Comparison of ENCODE assay signal across 8 cellular contexts in the genomic region with DNA sequence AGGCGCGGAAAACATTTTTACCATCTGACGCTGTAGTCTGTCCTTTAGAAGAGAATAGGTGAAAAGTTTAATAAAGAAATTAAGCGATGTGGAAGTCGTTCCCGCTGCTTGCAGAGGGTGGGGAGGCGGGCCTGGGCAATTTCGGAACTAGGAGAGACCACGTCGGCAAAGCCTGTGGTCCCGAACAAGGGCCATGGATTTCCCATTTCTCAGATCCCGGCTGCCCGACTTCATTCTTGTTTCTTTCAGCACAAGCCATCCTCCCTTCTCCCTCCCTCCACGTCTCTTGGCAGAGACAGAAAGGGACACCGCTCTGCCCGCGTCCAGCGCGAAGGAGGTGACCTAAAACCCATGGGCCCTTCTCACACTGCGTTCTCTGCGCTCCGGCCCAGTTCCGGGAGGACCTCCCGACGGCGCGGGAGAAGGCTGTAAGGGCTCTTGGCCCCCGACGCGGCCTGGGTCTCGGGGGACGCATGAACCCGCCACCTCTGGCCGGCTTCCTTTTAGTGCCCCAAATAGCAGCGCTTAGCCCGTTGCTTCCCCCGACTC. TPM values are rescaled to one million over a fixed set of nuclear protein-coding genes. Genes with fewer than 3 reads are reported as not detected.
DNase-seq lines count a peak whose midpoint lies in the region; ATAC-seq and TF ChIP-seq lines count a peak whose summit lies in the region.

No MANE protein-coding gene starts in this region.

- peaks cover 28% of the 10 kb centered on the region for H3K4me1 Mint-ChIP-seq in activated T-helper 17 cell treated with anti-CD3 and anti-CD28 coated beads, Interleukin-2, amount 50 U/mL, for 72 hours

- H3K27ac Mint-ChIP-seq in activated T-helper 17 cell treated with anti-CD3 and anti-CD28 coated beads, Interleukin-2, amount 50 U/mL, for 72 hours, result peak overlapping the region; percentile 63

- TF ChIP-seq CTCF in HCT116 (IDR thresholded peaks at IDR 0.05 in 2 of 3, conservative IDR thresholded peaks at IDR 0.05 in 1 of 3; ENCODE audit: borderline replicate concordance in 1 of 3, insufficient read depth in 1 of 3, low read depth in 2 of 3, low read length in 2 of 3) (no peak), left ventricle myocardium inferior (IDR thresholded peaks at IDR 0.05; ENCODE audit: borderline replicate concordance) (no peak), gastrocnemius medialis (IDR thresholded peaks at IDR 0.05 in 4 of 5, conservative IDR thresholded peaks at IDR 0.05 in 1 of 5) (no peak)

- BruUV-seq in HCT116 (replicated peaks; lab: Mats Ljungman, UMichigan), result no TSS peak

- H3K9me3 ChIP-seq in HCT116 (ENCODE audit: control insufficient read depth in 1 of 2, insufficient read depth in 1 of 2, low read depth in 1 of 2, low read length in 2 of 2) (no peaks in the 10 kb centered on the region), left ventricle myocardium inferior (replicated peaks) (no peaks in the 10 kb centered on the region), gastrocnemius medialis (no peaks in the 10 kb centered on the region)

- TF ChIP-seq POLR2A in HCT116 (IDR thresholded peaks at IDR 0.05; ENCODE audit: borderline replicate concordance, extremely low read depth, insufficient read depth, insufficient read length), result no peak
- TF ChIP-seq POLR2A in gastrocnemius medialis (IDR thresholded peaks at IDR 0.05), result no peak

- peaks cover 24% of the 10 kb centered on the region for H3K79me2 ChIP-seq in HCT116 (ENCODE audit: insufficient read depth, low read length)

- POLR2A ChIA-PET in HCT116 (lab: Charles Lee), result no interaction called here

- H3K4me3 ChIP-seq in HCT116 (replicated peaks in 1 of 2; ENCODE audit: low read depth in 1 of 2, low read length in 2 of 2), result peak overlapping the region in 1 of 2 experiments; percentile 56; a peak in 3 of 4 replicates
- peak overlapping the region; percentile 92 for H3K4me3 ChIP-seq in left ventricle myocardium inferior
- peak overlapping the region; percentile 53 to 98 (median 82) for H3K4me3 ChIP-seq in gastrocnemius medialis

- H3K27me3 ChIP-seq in HCT116 (ENCODE audit: insufficient read depth, low read length) (no peaks in the 10 kb centered on the region), left ventricle myocardium inferior (ENCODE audit: low read depth) (peaks cover 52% of the 10 kb centered on the region), gastrocnemius medialis (peaks cover 0 to 5% (median 0%) of the 10 kb centered on the region in 3 donors)

- H3K36me3 ChIP-seq in HCT116 (ENCODE audit: control insufficient read depth in 1 of 2, insufficient read depth in 2 of 2, low read length in 2 of 2) (no peaks in the 10 kb centered on the region), left ventricle myocardium inferior (no peaks in the 10 kb centered on the region), gastrocnemius medialis (no peaks in the 10 kb centered on the region)

- peak overlapping the region; percentile 90 for H3K4me3 Mint-ChIP-seq in activated T-helper 17 cell treated with anti-CD3 and anti-CD28 coated beads, Interleukin-2, amount 50 U/mL, for 72 hours

- H3K9ac ChIP-seq in HCT116 (ENCODE audit: low read length), result peak overlapping the region; percentile 43

- H2AFZ ChIP-seq in HCT116 (ENCODE audit: low read depth, low read length, poor library complexity, severe bottlenecking), result peak overlapping the region; percentile 40

- RAD21 ChIA-PET in HCT116 (lab: Charles Lee; ENCODE audit: low non-redundant PET in 1 of 2, low total read pairs in 2 of 2, uncharacterized antibody in 2 of 2, unreplicated experiment in 2 of 2), result no interaction called here

- intact Hi-C loops in HCT116 (cut with micrococcal nuclease), result loop anchor here (5.0 kb wide), 1 partner anchor 441 kb away; a partner anchor contains a TSS
- intact Hi-C loops in left ventricle myocardium inferior (cut with micrococcal nuclease), result no loop called here
- intact Hi-C loops in gastrocnemius medialis (cut with DNase I; ENCODE audit: low total_unique reads), result no loop called here

- peaks cover 22% of the 10 kb centered on the region for H3K36me3 Mint-ChIP-seq in activated T-helper 17 cell treated with anti-CD3 and anti-CD28 coated beads, Interleukin-2, amount 50 U/mL, for 72 hours (ENCODE audit: low read depth)

- no peaks in the 10 kb centered on the region for H3K9me3 Mint-ChIP-seq in activated T-helper 17 cell treated with anti-CD3 and anti-CD28 coated beads, Interleukin-2, amount 50 U/mL, for 72 hours

- no peak for TF ChIP-seq RAD21 in HCT116 (IDR thresholded peaks at IDR 0.05; ENCODE audit: low read depth)

- no peak for ATAC-seq in HCT116
- ATAC-seq in activated T-helper 17 cell treated with anti-CD3 and anti-CD28 coated beads, Interleukin-2, amount 50 U/mL, for 72 hours (replicated peaks), result no peak
- ATAC-seq in gastrocnemius medialis, result no peak
- no peak for ATAC-seq in HG03457 (IDR thresholded peaks at IDR 0.05; ENCODE audit: unreplicated experiment)

- peaks cover 5% of the 10 kb centered on the region; the same call in 1 of the 2 replicates for H4K20me1 ChIP-seq in HCT116 (ENCODE audit: insufficient read depth)

- DNase-seq in HCT116 (ENCODE audit: low read depth, low spot score) (no peak), left ventricle myocardium inferior (peak; percentile 28), gastrocnemius medialis (no peak), occipital lobe (lab: John Stamatoyannopoulos, UW) (no peak), mucosa of gallbladder (ENCODE audit: low spot score) (no peak), D341Med (ENCODE audit: low spot score) (no peak)

- peak overlapping the region; percentile 78 for H3K4me2 ChIP-seq in HCT116 (ENCODE audit: low read length)

- H3K9me2 ChIP-seq in HCT116 (ENCODE audit: insufficient read depth), result no peaks in the 10 kb centered on the region

- H3K27ac ChIP-seq in HCT116 (ENCODE audit: low read depth, low read length) (peak overlapping the region; percentile 52), left ventricle myocardium inferior (replicated peaks) (peak overlapping the region; percentile 50), gastrocnemius medialis (peak overlapping the region; percentile 1 to 51 (median 14))

- peaks cover 19% of the 10 kb centered on the region for H3K27me3 Mint-ChIP-seq in activated T-helper 17 cell treated with anti-CD3 and anti-CD28 coated beads, Interleukin-2, amount 50 U/mL, for 72 hours

- CTCF ChIA-PET in HCT116 (lab: Charles Lee), result interaction anchor here (1.5 to 1.6 kb wide), 2 partner anchors 22 to 310 kb away, joined by 4 read pairs; no protein-coding TSS in a partner anchor

- H3K4me1 ChIP-seq in HCT116 (ENCODE audit: control insufficient read depth in 1 of 2, insufficient read depth in 2 of 2, low read length in 2 of 2), result peaks cover 31 to 59% of the 10 kb centered on the region in 2 experiments
- H3K4me1 ChIP-seq in left ventricle myocardium inferior, result peaks cover 63% of the 10 kb centered on the region
- peaks cover 21 to 22% of the 10 kb centered on the region in 2 donors for H3K4me1 ChIP-seq in gastrocnemius medialis

- in situ Hi-C loops in gastrocnemius medialis (cut with MboI; ENCODE audit: low sequenced_read_pairs in 4 of 4), result loop anchor here (10.0 to 25.0 kb wide), 3 partner anchors 569 to 594 kb away; no protein-coding TSS in a partner anchor

TF ChIP-seq in HCT116, 20 proteins besides CTCF, POLR2A, EP300 and RAD21 (continues in another document):
- no peak for TF ChIP-seq CEBPB (IDR thresholded peaks at IDR 0.05; ENCODE audit: low read depth)
- no peak for TF ChIP-seq YY1 (IDR thresholded peaks at IDR 0.05; ENCODE audit: extremely low read depth, insufficient replicate concordance, low read depth, low read length)
- TF ChIP-seq ELF1 (IDR thresholded peaks at IDR 0.05; ENCODE audit: borderline replicate concordance, low read depth), result no peak
- no peak for TF ChIP-seq EZH2phosphoT487 (IDR thresholded peaks at IDR 0.05; ENCODE audit: borderline replicate concordance)
- no peak for TF ChIP-seq ZNF274 (IDR thresholded peaks at IDR 0.05; ENCODE audit: low read depth, low read length)
- TF ChIP-seq, protein P1, sequence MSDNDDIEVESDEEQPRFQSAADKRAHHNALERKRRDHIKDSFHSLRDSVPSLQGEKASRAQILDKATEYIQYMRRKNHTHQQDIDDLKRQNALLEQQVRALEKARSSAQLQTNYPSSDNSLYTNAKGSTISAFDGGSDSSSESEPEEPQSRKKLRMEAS (IDR thresholded peaks at IDR 0.05), result no peak
- TF ChIP-seq, protein P2, sequence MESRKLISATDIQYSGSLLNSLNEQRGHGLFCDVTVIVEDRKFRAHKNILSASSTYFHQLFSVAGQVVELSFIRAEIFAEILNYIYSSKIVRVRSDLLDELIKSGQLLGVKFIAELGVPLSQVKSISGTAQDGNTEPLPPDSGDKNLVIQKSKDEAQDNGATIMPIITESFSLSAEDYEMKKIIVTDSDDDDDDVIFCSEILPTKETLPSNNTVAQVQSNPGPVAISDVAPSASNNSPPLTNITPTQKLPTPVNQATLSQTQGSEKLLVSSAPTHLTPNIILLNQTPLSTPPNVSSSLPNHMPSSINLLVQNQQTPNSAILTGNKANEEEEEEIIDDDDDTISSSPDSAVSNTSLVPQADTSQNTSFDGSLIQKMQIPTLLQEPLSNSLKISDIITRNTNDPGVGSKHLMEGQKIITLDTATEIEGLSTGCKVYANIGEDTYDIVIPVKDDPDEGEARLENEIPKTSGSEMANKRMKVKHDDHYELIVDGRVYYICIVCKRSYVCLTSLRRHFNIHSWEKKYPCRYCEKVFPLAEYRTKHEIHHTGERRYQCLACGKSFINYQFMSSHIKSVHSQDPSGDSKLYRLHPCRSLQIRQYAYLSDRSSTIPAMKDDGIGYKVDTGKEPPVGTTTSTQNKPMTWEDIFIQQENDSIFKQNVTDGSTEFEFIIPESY (IDR thresholded peaks at IDR 0.05; ENCODE audit: extremely low read depth, insufficient replicate concordance, low read length), result no peak
- TF ChIP-seq FOSL1 (IDR thresholded peaks at IDR 0.05; ENCODE audit: low read depth), result no peak
- no peak for TF ChIP-seq SRF (IDR thresholded peaks at IDR 0.05; ENCODE audit: low read depth)
- TF ChIP-seq, protein P3, sequence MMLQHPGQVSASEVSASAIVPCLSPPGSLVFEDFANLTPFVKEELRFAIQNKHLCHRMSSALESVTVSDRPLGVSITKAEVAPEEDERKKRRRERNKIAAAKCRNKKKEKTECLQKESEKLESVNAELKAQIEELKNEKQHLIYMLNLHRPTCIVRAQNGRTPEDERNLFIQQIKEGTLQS (IDR thresholded peaks at IDR 0.05), result no peak
- no peak for TF ChIP-seq TCF7L2 (IDR thresholded peaks at IDR 0.05; ENCODE audit: borderline replicate concordance, extremely low read depth, insufficient read depth, insufficient read length)
- TF ChIP-seq EGR1 (IDR thresholded peaks at IDR 0.05; ENCODE audit: low read depth), result no peak
- no peak for TF ChIP-seq SP1 (IDR thresholded peaks at IDR 0.05; ENCODE audit: low read depth)
- no peak for TF ChIP-seq JUND (IDR thresholded peaks at IDR 0.05)
- no peak for TF ChIP-seq CBX3 (IDR thresholded peaks at IDR 0.05; ENCODE audit: low read depth)
- TF ChIP-seq ZFX (IDR thresholded peaks at IDR 0.05), result no peak

RNA-seq across cellular contexts. Expression of a gene that starts 2.2 kb away (rescaled TPM):
- total RNA-seq in HCT116 (2021; ENCODE audit: unreplicated experiment), result 17.8 TPM
- polyA plus RNA-seq in HCT116 (2012), result 6.8 and 7.9 TPM in 2 replicates
- total RNA-seq in activated T-helper 17 cell treated with anti-CD3 and anti-CD28 coated beads, Interleukin-2, amount 50 U/mL, for 72 hours, result 10 to 100 TPM; 12.9 to 13.4 TPM
- 8.4 TPM for total RNA-seq in left ventricle myocardium inferior
- total RNA-seq in gastrocnemius medialis, result 10 to 100 TPM in 2 of 4 donors, 1 to 10 TPM in 2; 4.8 to 18.8 (median 13.7) TPM
- total RNA-seq in occipital lobe, result 3.7 TPM
- total RNA-seq in mucosa of gallbladder, result 19.1 TPM
